8 cellular contexts compared by ENCODE assay signal in the genomic region with DNA sequence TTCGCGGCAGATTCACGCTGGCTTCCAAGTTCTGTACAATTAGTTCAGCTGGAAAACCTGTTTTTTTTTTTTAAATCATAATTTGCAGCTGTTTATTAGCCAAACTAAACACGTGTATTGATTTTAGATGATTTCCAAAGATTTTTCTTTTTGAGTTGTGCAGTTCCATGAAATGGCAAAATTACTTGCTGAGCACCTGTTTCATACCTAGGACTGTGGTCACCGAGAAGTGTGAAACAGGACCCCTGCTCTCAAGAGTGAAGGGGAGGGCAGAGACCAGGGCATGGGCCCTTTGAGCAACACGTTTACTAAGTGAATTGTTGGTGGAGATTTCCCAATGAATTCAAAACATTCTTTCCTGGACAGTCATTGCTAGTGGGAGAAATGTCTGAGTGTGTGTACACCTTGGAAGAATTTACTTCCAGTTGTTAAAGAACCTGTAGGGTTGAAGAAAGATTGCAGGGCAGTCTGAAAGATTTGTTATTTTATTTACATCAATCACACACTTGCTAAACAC. TPM values are rescaled to one million over a fixed set of nuclear protein-coding genes. Genes with fewer than 3 reads are reported as not detected.
DNase-seq lines count a peak whose midpoint lies in the region; ATAC-seq, FAIRE-seq and TF ChIP-seq lines count a peak whose summit lies in the region.

No MANE protein-coding gene starts in this region.

- no peak for ATAC-seq in GM18868 (IDR thresholded peaks at IDR 0.05; ENCODE audit: unreplicated experiment)

- peaks cover 26 to 38% (median 34%) of the 10 kb centered on the region in 3 donors for H3K4me1 Mint-ChIP-seq in CD8-positive, alpha-beta memory T cell
- H3K4me1 Mint-ChIP-seq in IgD-negative memory B cell = peaks cover 26 to 35% (median 32%) of the 10 kb centered on the region in 3 donors

- in situ Hi-C loops in astrocyte of the cerebellum (cut with HindIII; ENCODE audit: low sequenced_read_pairs) = no loop called here

- peak overlapping the region; percentile 34 for H3K27ac ChIP-seq in CD8-positive, alpha-beta memory T cell (ENCODE audit: low read depth, low read length)

- FAIRE-seq in D721Med (lab: Jason Lieb, UNC) = no peak

- peak overlapping the region; percentile 52 for H3K4me3 ChIP-seq in CD8-positive, alpha-beta memory T cell (ENCODE audit: low read length)
- H3K4me3 ChIP-seq in astrocyte of the cerebellum (ENCODE audit: low read depth, low read length) (peak overlapping the region; percentile 77), kidney epithelial cell (ENCODE audit: low read depth, low read length) (peak overlapping the region; percentile 82)

- H3K9me3 ChIP-seq in CD8-positive, alpha-beta memory T cell (ENCODE audit: low read length) = no peaks in the 10 kb centered on the region

- DNase-seq in CD8-positive, alpha-beta memory T cell = no peak
- no peak for DNase-seq in astrocyte of the cerebellum (ENCODE audit: low read depth)
- DNase-seq in kidney epithelial cell (ENCODE audit: low read depth) = peak; percentile 68
- peak; percentile 67 for DNase-seq in superior temporal gyrus (ENCODE audit: extremely low spot score)
- DNase-seq in D721Med (ENCODE audit: insufficient read length, low spot score) = no peak
- DNase-seq in NCI-H82 (lab: John Stamatoyannopoulos, UW) = no peak

- TF ChIP-seq CTCF in astrocyte of the cerebellum (IDR thresholded peaks at IDR 0.05; ENCODE audit: low read depth, low read length, missing control alignments) (no peak), kidney epithelial cell (IDR thresholded peaks at IDR 0.05; ENCODE audit: insufficient read depth, low read length, poor library complexity, severe bottlenecking) (no peak), D721Med (IDR thresholded peaks at IDR 0.05; ENCODE audit: insufficient read depth, missing control alignments) (no peak)

- no peaks in the 10 kb centered on the region for H3K27me3 ChIP-seq in CD8-positive, alpha-beta memory T cell (ENCODE audit: insufficient read depth, low read length, poor library complexity, severe bottlenecking)
- no peaks in the 10 kb centered on the region for H3K27me3 ChIP-seq in kidney epithelial cell (ENCODE audit: control insufficient read depth, insufficient read depth, low read length)

- CTCF ChIA-PET in CD8-positive, alpha-beta memory T cell (lab: Charles Lee) = interaction anchor here (2.3 kb wide), 1 partner anchor 577 kb away, joined by 9 read pairs; a partner anchor contains a TSS

- peak overlapping the region; percentile 76 to 94 (median 87) for H3K4me3 Mint-ChIP-seq in CD8-positive, alpha-beta memory T cell
- H3K4me3 Mint-ChIP-seq in IgD-negative memory B cell = peak overlapping the region; percentile 80 to 95 (median 93)

- H3K4me1 ChIP-seq in CD8-positive, alpha-beta memory T cell (ENCODE audit: insufficient read depth, low read length) = peaks cover 14% of the 10 kb centered on the region

- POLR2A ChIA-PET in CD8-positive, alpha-beta memory T cell (lab: Charles Lee) = interaction anchor here (0.6 to 1.9 kb wide), 3 partner anchors 10 to 575 kb away, joined by 3 to 9 read pairs (median 3); a partner anchor contains a TSS

- peak overlapping the region; percentile 83 to 96 (median 89) for H3K27ac Mint-ChIP-seq in CD8-positive, alpha-beta memory T cell
- peak overlapping the region; percentile 78 to 95 (median 88) for H3K27ac Mint-ChIP-seq in IgD-negative memory B cell

- H3K36me3 Mint-ChIP-seq in CD8-positive, alpha-beta memory T cell = peaks cover 0 to 4% (median 0%) of the 10 kb centered on the region in 3 donors
- peaks cover 2% of the 10 kb centered on the region for H3K36me3 Mint-ChIP-seq in IgD-negative memory B cell

- H3K9me3 Mint-ChIP-seq in CD8-positive, alpha-beta memory T cell = no peaks in the 10 kb centered on the region
- H3K9me3 Mint-ChIP-seq in IgD-negative memory B cell = no peaks in the 10 kb centered on the region

- H3K27me3 Mint-ChIP-seq in CD8-positive, alpha-beta memory T cell = peaks cover 0 to 3% of the 10 kb centered on the region in 2 donors
- no peaks in the 10 kb centered on the region for H3K27me3 Mint-ChIP-seq in IgD-negative memory B cell

- H3K36me3 ChIP-seq in CD8-positive, alpha-beta memory T cell (ENCODE audit: insufficient read depth, low read length) = no peaks in the 10 kb centered on the region
- no peaks in the 10 kb centered on the region for H3K36me3 ChIP-seq in kidney epithelial cell (ENCODE audit: control insufficient read depth, insufficient read depth, low read length)

RNA-seq across cellular contexts. Expression of a gene that starts 0.7 kb away (rescaled TPM):
- total RNA-seq in CD8-positive, alpha-beta memory T cell = 1 to 10 TPM; 4.0 to 4.4 TPM
- polyA plus RNA-seq in CD8-positive, alpha-beta memory T cell = 5.1 TPM
- 2.5 TPM for polyA plus RNA-seq in IgD-negative memory B cell
- total RNA-seq in kidney epithelial cell = 53.1 and 57.0 TPM in 2 replicates

Comparison
In these comparisons a context has a peak if more than half of its experiments do, and no peak if none do; other contexts are left out.
1. DNase-seq: peak in kidney epithelial cell (single experiment) and superior temporal gyrus (single experiment); none in CD8-positive, alpha-beta memory T cell (0 of 5), astrocyte of the cerebellum (single experiment), D721Med (single experiment) and NCI-H82 (single experiment).
2. RNA of a gene that starts 0.7 kb away (total RNA-seq): 53.1 to 57.0 TPM in kidney epithelial cell; 4.0 to 4.4 TPM in CD8-positive, alpha-beta memory T cell; every median in the first group is over 10 times any median in the second.
3. Peak in every context shown above with its lines, with median percentiles within 50 percentile points of each other: H3K4me3 ChIP-seq.